1 cellular context compared by ENCODE assay signal in the genomic region with DNA sequence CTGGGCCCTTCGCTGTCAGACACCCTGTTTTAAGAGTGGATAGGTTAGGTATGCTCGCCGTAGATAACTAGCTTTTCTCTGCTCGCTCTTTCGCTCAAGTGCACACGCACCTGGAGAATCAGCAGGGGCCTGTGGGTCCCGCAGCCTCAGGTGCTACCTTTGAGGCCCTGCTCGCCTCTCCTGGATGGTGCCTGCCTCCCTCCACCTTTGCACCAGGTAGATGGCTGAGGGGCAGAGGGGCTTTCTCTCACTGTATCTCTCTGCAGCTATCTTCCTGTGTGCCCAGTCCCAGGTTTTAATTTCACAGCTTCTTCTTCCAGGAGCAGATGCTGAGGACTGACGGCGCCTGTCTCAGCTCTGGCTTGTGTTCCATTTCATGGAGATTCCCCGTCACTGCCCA.
TF ChIP-seq lines count a peak whose summit lies in the region.

No MANE protein-coding gene starts in this region.

TF ChIP-seq in H1, 55 proteins besides CTCF, POLR2A, EP300 and RAD21:
- no peak for TF ChIP-seq TBP (IDR thresholded peaks at IDR 0.05; ENCODE audit: low read depth, low read length)
- no peak for TF ChIP-seq TAF7 (optimal IDR thresholded peaks at IDR 0.05; ENCODE audit: borderline replicate concordance, low read depth, low read length)
- TF ChIP-seq CBX8 (IDR thresholded peaks at IDR 0.05; ENCODE audit: borderline replicate concordance, low read depth, low read length): no peak
- TF ChIP-seq GTF2F1 (IDR thresholded peaks at IDR 0.05; ENCODE audit: borderline replicate concordance, low read depth, low read length): no peak
- TF ChIP-seq MAFK (IDR thresholded peaks at IDR 0.05; ENCODE audit: low read depth, low read length): no peak
- TF ChIP-seq MAX (IDR thresholded peaks at IDR 0.05): 0 out of 2 replicates have a peak, but pooled peaks have one; percentile 16
